Comparison of ENCODE assay signal across 1 cellular context in the genomic region with DNA sequence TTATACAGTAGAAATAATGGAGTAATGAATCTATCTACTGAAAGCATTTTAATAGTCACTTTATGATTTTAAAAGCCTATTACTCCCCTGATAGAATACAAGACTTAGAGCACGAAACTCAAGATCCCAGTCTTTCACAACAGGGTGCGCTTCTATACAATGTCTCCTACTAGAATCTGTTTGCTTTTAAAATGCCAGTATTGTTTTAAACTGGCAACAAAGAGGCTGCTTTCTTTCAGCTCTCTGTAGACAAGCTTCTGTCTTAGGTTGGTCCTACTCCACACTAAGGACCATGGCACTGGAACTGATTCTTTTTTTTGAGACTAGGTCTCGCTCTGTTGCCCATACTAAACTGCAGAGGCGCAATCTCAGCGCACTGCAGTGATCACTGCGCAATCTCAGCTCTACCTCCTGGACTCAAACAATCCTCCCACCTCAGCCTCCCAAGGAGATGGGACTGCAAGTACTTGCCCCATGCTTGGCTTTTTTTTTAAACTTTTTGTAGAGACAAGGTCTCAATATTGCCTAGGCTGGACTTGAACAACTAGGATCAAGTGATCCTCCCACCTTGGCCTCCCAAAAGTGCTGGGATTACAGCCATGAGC.
TF ChIP-seq lines count a peak whose summit lies in the region.

No MANE protein-coding gene starts in this region.

TF ChIP-seq in WTC11, 78 proteins besides CTCF, POLR2A, EP300 and RAD21:
- TF ChIP-seq, protein P1, sequence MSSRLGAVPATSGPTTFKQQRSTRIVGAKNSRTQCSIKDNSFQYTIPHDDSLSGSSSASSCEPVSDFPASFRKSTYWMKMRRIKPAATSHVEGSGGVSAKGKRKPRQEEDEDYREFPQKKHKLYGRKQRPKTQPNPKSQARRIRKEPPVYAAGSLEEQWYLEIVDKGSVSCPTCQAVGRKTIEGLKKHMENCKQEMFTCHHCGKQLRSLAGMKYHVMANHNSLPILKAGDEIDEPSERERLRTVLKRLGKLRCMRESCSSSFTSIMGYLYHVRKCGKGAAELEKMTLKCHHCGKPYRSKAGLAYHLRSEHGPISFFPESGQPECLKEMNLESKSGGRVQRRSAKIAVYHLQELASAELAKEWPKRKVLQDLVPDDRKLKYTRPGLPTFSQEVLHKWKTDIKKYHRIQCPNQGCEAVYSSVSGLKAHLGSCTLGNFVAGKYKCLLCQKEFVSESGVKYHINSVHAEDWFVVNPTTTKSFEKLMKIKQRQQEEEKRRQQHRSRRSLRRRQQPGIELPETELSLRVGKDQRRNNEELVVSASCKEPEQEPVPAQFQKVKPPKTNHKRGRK (CRISPR knock-in tag; IDR thresholded peaks at IDR 0.05; ENCODE audit: borderline replicate concordance), result no peak
- no peak for TF ChIP-seq FOXP1 (CRISPR knock-in tag; IDR thresholded peaks at IDR 0.05; ENCODE audit: borderline replicate concordance)
- no peak for TF ChIP-seq ZBTB21 (CRISPR knock-in tag; IDR thresholded peaks at IDR 0.05; ENCODE audit: borderline replicate concordance)
- TF ChIP-seq ZNF317 (CRISPR knock-in tag; IDR thresholded peaks at IDR 0.05; ENCODE audit: borderline replicate concordance, low read depth), result no peak
- TF ChIP-seq NR3C1 (CRISPR knock-in tag; conservative IDR thresholded peaks at IDR 0.05; ENCODE audit: low read depth), result no peak
- TF ChIP-seq ESRRA (CRISPR knock-in tag; IDR thresholded peaks at IDR 0.05; ENCODE audit: borderline replicate concordance), result no peak
- no peak for TF ChIP-seq TP53 (CRISPR knock-in tag; IDR thresholded peaks at IDR 0.05)
- no peak for TF ChIP-seq GABPB1 (CRISPR knock-in tag; IDR thresholded peaks at IDR 0.05)
